14 cellular contexts compared by ENCODE assay signal in the genomic region with DNA sequence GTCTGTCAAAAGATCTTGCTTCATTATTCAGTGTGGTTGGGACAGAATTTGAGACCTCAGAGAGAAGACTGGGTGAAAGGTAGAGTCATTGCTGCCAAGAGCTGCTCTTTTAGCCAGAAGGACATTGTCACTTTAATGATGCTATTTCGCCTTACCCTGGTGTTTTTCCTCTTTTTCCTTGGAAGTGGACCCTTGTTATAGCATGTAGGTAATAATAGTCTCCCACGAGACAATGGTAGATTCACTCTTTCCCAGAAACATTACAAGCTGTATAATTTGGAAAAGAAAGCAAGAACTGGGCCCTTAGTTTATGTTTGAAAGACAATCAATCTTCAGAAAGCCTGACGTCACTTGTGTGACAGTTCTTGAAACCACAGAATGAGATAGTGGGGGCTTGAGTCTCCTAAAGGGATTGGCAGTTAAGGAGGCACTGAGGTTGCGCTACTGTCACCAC. TPM values are rescaled to one million over a fixed set of nuclear protein-coding genes. Genes with fewer than 3 reads are reported as not detected.
DNase-seq lines count a peak whose midpoint lies in the region; ATAC-seq and TF ChIP-seq lines count a peak whose summit lies in the region.
"Had no signal": no experiment of that assay in that cellular context is flagged by ENCODE, and none has a peak within 500 bp of the region (broad histone marks: within the 10 kb centered on the region; RNA-seq: fewer than 3 reads in every experiment).

No MANE protein-coding gene starts in this region.

- H3K9me3 ChIP-seq in SK-N-SH (no peaks in the 10 kb centered on the region), heart left ventricle (no peaks in the 10 kb centered on the region), parathyroid adenoma (ENCODE audit: control insufficient read depth, low read length) (no peaks in the 10 kb centered on the region), uterus (no peaks in the 10 kb centered on the region)
- H3K9me3 ChIP-seq: A549 had no signal

- H3K36me3 ChIP-seq in SK-N-SH (replicated peaks in 1 of 2; ENCODE audit: control insufficient read depth in 1 of 2, insufficient read depth in 2 of 2, low read length in 1 of 2), result peaks cover 10 to 23% of the 10 kb centered on the region in 2 experiments
- H3K36me3 ChIP-seq in heart left ventricle, result peaks cover 0 to 15% (median 0%) of the 10 kb centered on the region in 9 donors
- no peaks in the 10 kb centered on the region for H3K36me3 ChIP-seq in parathyroid adenoma (ENCODE audit: control insufficient read depth, insufficient read depth, low read length)
- H3K36me3 ChIP-seq in uterus, result no peaks in the 10 kb centered on the region

- H3K4me2 ChIP-seq in SK-N-SH (peak overlapping the region; percentile 26; the same call in 1 of the 2 replicates), parathyroid adenoma (ENCODE audit: low read length) (no peak overlapping the region)
- H3K4me2 ChIP-seq: A549 had no signal

- WGBS in SK-N-SH (ENCODE audit: low lambda C conversion rate), result 85% methylated on average over 4 of the region's 4 CpGs
- 70 to 80% (median 75%) methylated on average over 4 of the region's 4 CpGs for WGBS in heart left ventricle, 4 donors

- H3K79me2 ChIP-seq in SK-N-SH (ENCODE audit: insufficient read depth) (no peaks in the 10 kb centered on the region), parathyroid adenoma (no peaks in the 10 kb centered on the region)

- H2AFZ ChIP-seq in SK-N-SH (ENCODE audit: low read depth) (no peak overlapping the region), parathyroid adenoma (peak overlapping the region; percentile 4)

- H4K20me1 ChIP-seq in SK-N-SH (ENCODE audit: insufficient read depth), result peaks cover 4% of the 10 kb centered on the region; the same call in 1 of the 2 replicates

- H3K9ac ChIP-seq in SK-N-SH (no peak overlapping the region), parathyroid adenoma (no peak overlapping the region)

- peaks cover 44% of the 10 kb centered on the region for H3F3A ChIP-seq in SK-N-SH (replicated peaks; ENCODE audit: insufficient read depth)

- no peak for DNase-seq in SK-N-SH
- no peak for DNase-seq in heart left ventricle
- DNase-seq in uterus, result no peak
- no peak for DNase-seq in erythroblast (lab: John Stamatoyannopoulos, UW)
- no peak for DNase-seq in NCI-H1436 (lab: John Stamatoyannopoulos, UW)
- DNase-seq: activated CD8-positive, alpha-beta T cell treated with anti-CD3 and anti-CD28 coated beads, Interleukin-2, amount 10 ng/mL, durations not matched to agents 7 days and 5 days; activated naive CD4-positive, alpha-beta T cell treated with anti-CD3 and anti-CD28 coated beads for 36 hours; T-helper 9 cell; trophoblast cell had no signal

- H3K4me1 ChIP-seq in SK-N-SH (ENCODE audit: control insufficient read depth in 1 of 2, insufficient read depth in 2 of 2, low read depth in 1 of 2, low read length in 1 of 2), result peaks cover 37 to 50% of the 10 kb centered on the region in 2 experiments
- peaks cover 0 to 54% (median 21%) of the 10 kb centered on the region in 12 donors for H3K4me1 ChIP-seq in heart left ventricle
- peaks cover 12% of the 10 kb centered on the region for H3K4me1 ChIP-seq in parathyroid adenoma
- peaks cover 0 to 17% of the 10 kb centered on the region in 2 donors for H3K4me1 ChIP-seq in uterus

- TF ChIP-seq POLR2A in heart left ventricle (IDR thresholded peaks at IDR 0.05) (no peak), uterus (IDR thresholded peaks at IDR 0.05) (no peak), erythroblast (IDR thresholded peaks at IDR 0.05; ENCODE audit: low read length) (no peak)

- no peak for TF ChIP-seq RAD21 in SK-N-SH (IDR thresholded peaks at IDR 0.05; ENCODE audit: low read length)

- TF ChIP-seq EP300 in SK-N-SH (IDR thresholded peaks at IDR 0.05; ENCODE audit: borderline replicate concordance in 1 of 2, low read depth in 1 of 2, low read length in 1 of 2), result no peak

- ATAC-seq in SK-N-SH treated with all-trans-retinoic acid at 6 μM for 48 hours (no peak), heart left ventricle (peak in 3 of 4 donors; percentile 3 to 6 (median 5)), GM21825 (IDR thresholded peaks at IDR 0.05; ENCODE audit: unreplicated experiment) (no peak)
- ATAC-seq: A549; activated CD8-positive, alpha-beta T cell treated with anti-CD3 and anti-CD28 coated beads, Interleukin-2, amount 10 ng/mL, durations not matched to agents 7 days and 5 days; left colon had no signal

- no peak overlapping the region for H3K4me3 ChIP-seq in SK-N-SH (ENCODE audit: low read depth in 2 of 2, low read length in 1 of 2)
- peak overlapping the region in 4 of 12 donors; percentile 32 to 49 (median 41) for H3K4me3 ChIP-seq in heart left ventricle
- no peak overlapping the region for H3K4me3 ChIP-seq in parathyroid adenoma (ENCODE audit: low read depth, low read length)
- no peak overlapping the region for H3K4me3 ChIP-seq in uterus
- H3K4me3 ChIP-seq: A549 had no signal

- H3K27ac ChIP-seq in SK-N-SH (ENCODE audit: low read depth in 2 of 2, low read length in 1 of 2) (peak overlapping the region; percentile 36 to 87; a peak in 3 of 4 replicates), heart left ventricle (peak overlapping the region; percentile 36 to 88 (median 69)), parathyroid adenoma (peak overlapping the region; percentile 56), uterus (peak overlapping the region; percentile 95 to 99)
- H3K27ac ChIP-seq: A549 had no signal

- CTCF ChIA-PET in SK-N-SH (lab: Yijun Ruan, JAX), result interaction anchor here (0.7 to 1.1 kb wide), 3 partner anchors 13 to 75 kb away, joined by 3 to 4 read pairs (median 4); no protein-coding TSS in a partner anchor

- H3K9me2 ChIP-seq in SK-N-SH, result no peaks in the 10 kb centered on the region

- intact Hi-C loops in heart left ventricle (cut with DNase I) (loop anchor here in 6 of 10 donors (5.0 to 10.0 kb wide), 4 partner anchors 56 to 158 kb away; no protein-coding TSS in a partner anchor), uterus (cut with DNase I; ENCODE audit: low total_unique reads) (no loop called here)

- POLR2A ChIA-PET in SK-N-SH (lab: Yijun Ruan, JAX), result no interaction called here

- no peaks in the 10 kb centered on the region for H3K27me3 ChIP-seq in SK-N-SH (ENCODE audit: insufficient read depth)
- peaks cover 0 to 30% (median 0%) of the 10 kb centered on the region in 9 donors for H3K27me3 ChIP-seq in heart left ventricle
- H3K27me3 ChIP-seq in parathyroid adenoma (ENCODE audit: control insufficient read depth, insufficient read depth, low read length), result no peaks in the 10 kb centered on the region
- H3K27me3 ChIP-seq in uterus, result no peaks in the 10 kb centered on the region

- no peak for TF ChIP-seq CTCF in SK-N-SH (IDR thresholded peaks at IDR 0.05)
- no peak for TF ChIP-seq CTCF in heart left ventricle (IDR thresholded peaks at IDR 0.05)
- TF ChIP-seq CTCF in parathyroid adenoma (IDR thresholded peaks at IDR 0.05), result no peak
- no peak for TF ChIP-seq CTCF in uterus (IDR thresholded peaks at IDR 0.05)

TF ChIP-seq in SK-N-SH, 30 proteins besides CTCF, POLR2A, EP300 and RAD21:
- TF ChIP-seq RXRA (IDR thresholded peaks at IDR 0.05; ENCODE audit: borderline replicate concordance, low read depth) (no peak), PBX3 (IDR thresholded peaks at IDR 0.05) (peak; percentile 30; the same call in 1 of the 2 replicates)

TF ChIP-seq in SK-N-SH treated with all-trans-retinoic acid at 6 μM for 48 hours, 23 proteins besides CTCF, POLR2A, EP300 and RAD21:
- TF ChIP-seq CSDC2 (CRISPR knock-in tag; IDR thresholded peaks at IDR 0.05) (no peak), ESRRG (CRISPR knock-in tag; IDR thresholded peaks at IDR 0.05) (no peak), BACH2 (CRISPR knock-in tag; IDR thresholded peaks at IDR 0.05; ENCODE audit: borderline replicate concordance) (no peak), ZNF70 (CRISPR knock-in tag; IDR thresholded peaks at IDR 0.05) (no peak), RARB (CRISPR knock-in tag; IDR thresholded peaks at IDR 0.05) (no peak), TOX (CRISPR knock-in tag; IDR thresholded peaks at IDR 0.05; ENCODE audit: borderline replicate concordance) (no peak), ZNF565 (CRISPR knock-in tag; conservative IDR thresholded peaks at IDR 0.05; ENCODE audit: low read depth) (no peak), ZNF8 (CRISPR knock-in tag; IDR thresholded peaks at IDR 0.05) (no peak), ISL1 (CRISPR knock-in tag; IDR thresholded peaks at IDR 0.05) (no peak), SNAI2 (CRISPR knock-in tag; IDR thresholded peaks at IDR 0.05) (no peak)
- TF ChIP-seq, protein P1, sequence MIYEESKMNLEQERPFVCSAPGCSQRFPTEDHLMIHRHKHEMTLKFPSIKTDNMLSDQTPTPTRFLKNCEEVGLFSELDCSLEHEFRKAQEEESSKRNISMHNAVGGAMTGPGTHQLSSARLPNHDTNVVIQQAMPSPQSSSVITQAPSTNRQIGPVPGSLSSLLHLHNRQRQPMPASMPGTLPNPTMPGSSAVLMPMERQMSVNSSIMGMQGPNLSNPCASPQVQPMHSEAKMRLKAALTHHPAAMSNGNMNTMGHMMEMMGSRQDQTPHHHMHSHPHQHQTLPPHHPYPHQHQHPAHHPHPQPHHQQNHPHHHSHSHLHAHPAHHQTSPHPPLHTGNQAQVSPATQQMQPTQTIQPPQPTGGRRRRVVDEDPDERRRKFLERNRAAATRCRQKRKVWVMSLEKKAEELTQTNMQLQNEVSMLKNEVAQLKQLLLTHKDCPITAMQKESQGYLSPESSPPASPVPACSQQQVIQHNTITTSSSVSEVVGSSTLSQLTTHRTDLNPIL (CRISPR knock-in tag; IDR thresholded peaks at IDR 0.05; ENCODE audit: low read depth), result no peak

RNA-seq across cellular contexts. Expression of gene SERTAD4, which starts 3.8 kb away (rescaled TPM):
- 2.6 and 2.9 TPM in 2 replicates for polyA plus RNA-seq in SK-N-SH (2012; rRNA removed)
- 2.8 and 3.5 TPM in 2 replicates for polyA plus RNA-seq in SK-N-SH (2012; cell fraction: cytosol; rRNA removed)
- polyA plus RNA-seq in SK-N-SH (2012; cell fraction: nucleus; rRNA removed), result 1.8 and 3.0 TPM in 2 replicates
- 1 to 10 TPM; 1.2 to 4.7 (median 2.5) TPM for total RNA-seq in heart left ventricle
- 1 to 10 TPM in 1 of 2 donors, under 1 TPM in 1; 0.95 to 1.7 TPM for polyA plus RNA-seq in heart left ventricle
- 1 to 10 TPM; 6.4 to 8.8 (median 8.1) TPM for total RNA-seq in uterus
- total RNA-seq: activated CD8-positive, alpha-beta T cell treated with anti-CD3 and anti-CD28 coated beads, Interleukin-2, amount 10 ng/mL, durations not matched to agents 7 days and 5 days; activated naive CD4-positive, alpha-beta T cell treated with anti-CD3 and anti-CD28 coated beads for 36 hours had no signal

Comparison
In these comparisons a context has a peak if more than half of its experiments do, and no peak if none do; other contexts are left out.
1. ATAC-seq: peak in heart left ventricle (3 of 4); none in SK-N-SH treated with all-trans-retinoic acid at 6 μM for 48 hours (single experiment) and GM21825 (single experiment).
2. Peak in every context shown above with its lines, with median percentiles within 50 percentile points of each other: H3K27ac ChIP-seq.